8 cellular contexts compared by ENCODE assay signal in genomic region chr19:54190503-54190941, GRCh38. TPM values are rescaled to one million over a fixed set of nuclear protein-coding genes. Genes with fewer than 3 reads are reported as not detected.
DNase-seq lines count a peak whose midpoint lies in the region; ATAC-seq and TF ChIP-seq lines count a peak whose summit lies in the region.

No MANE protein-coding gene starts in this region.

- no peaks in the 10 kb centered on the region for H3K9me3 Mint-ChIP-seq in T-cell

- peak; percentile 39 for ATAC-seq in HG02884 (IDR thresholded peaks at IDR 0.05; ENCODE audit: unreplicated experiment)
- peak; percentile 64 to 67 (median 66) for ATAC-seq in T-cell (replicated peaks in 1 of 4)

- H3K27ac Mint-ChIP-seq in T-cell = peak overlapping the region; percentile 99 to 100

- intact Hi-C loops in adrenal gland (cut with DNase I) = no loop called here
- intact Hi-C loops in tibial artery (cut with DNase I; ENCODE audit: low total_unique reads) = no loop called here

- H3K36me3 ChIP-seq in adrenal gland (replicated peaks in 1 of 2) (peaks cover 0 to 29% of the 10 kb centered on the region in 2 donors), cardiac muscle cell (peaks cover 13% of the 10 kb centered on the region), parathyroid adenoma (ENCODE audit: control insufficient read depth, insufficient read depth, low read length) (no peaks in the 10 kb centered on the region), tibial artery (peaks cover 8 to 34% (median 11%) of the 10 kb centered on the region in 3 donors)

- POLR2A ChIA-PET in T-cell (lab: Charles Lee) = interaction anchor here in 1 of 2 donors (1.0 to 2.4 kb wide), 4 partner anchors 10 to 76 kb away, joined by 4 to 18 read pairs (median 6); partner anchors contain the start of genes CNOT3, RPS9 and TFPT

- H3K4me3 Mint-ChIP-seq in T-cell = peak overlapping the region; percentile 87 to 92 (median 92)

- 0 to 1% (median 1%) methylated on average over 21 to 51 of the region's 51 CpGs; no CpG with 5 or more reads in 1 of the 4 donors for WGBS in adrenal gland, 4 donors

- TF ChIP-seq CTCF in GM12875 (IDR thresholded peaks at IDR 0.05; ENCODE audit: borderline replicate concordance, insufficient read depth, low read depth, low read length) (no peak), adrenal gland (IDR thresholded peaks at IDR 0.05) (no peak), cardiac muscle cell (IDR thresholded peaks at IDR 0.05; ENCODE audit: low read depth, low read length) (no peak), parathyroid adenoma (IDR thresholded peaks at IDR 0.05) (no peak), tibial artery (IDR thresholded peaks at IDR 0.05) (no peak)

- DNase-seq in NCI-H146 (lab: John Stamatoyannopoulos, UW) = peak; percentile 100
- DNase-seq in T-cell = peak; percentile 99 to 100 (median 100)
- peak; percentile 99 to 100 (median 100) for DNase-seq in adrenal gland
- peak; percentile 100 for DNase-seq in cardiac muscle cell (ENCODE audit: low read depth in 1 of 2, low spot score in 1 of 2)
- DNase-seq in tibial artery = peak; percentile 99 to 100

- H3K4me1 Mint-ChIP-seq in T-cell = peaks cover 42 to 52% (median 43%) of the 10 kb centered on the region in 3 donors

- H3K4me3 ChIP-seq in GM12875 (ENCODE audit: low read depth, low read length) (peak overlapping the region; percentile 85), adrenal gland (peak overlapping the region in 3 of 4 donors; percentile 8 to 83 (median 51)), cardiac muscle cell (peak overlapping the region; percentile 62), parathyroid adenoma (ENCODE audit: low read depth, low read length) (peak overlapping the region; percentile 98), tibial artery (peak overlapping the region; percentile 71 to 82)

- peak overlapping the region; percentile 94 to 100 (median 99) for H3K27ac ChIP-seq in adrenal gland
- H3K27ac ChIP-seq in cardiac muscle cell = peak overlapping the region; percentile 98
- peak overlapping the region; percentile 100 for H3K27ac ChIP-seq in parathyroid adenoma
- peak overlapping the region; percentile 92 to 97 for H3K27ac ChIP-seq in tibial artery

- H3K9me3 ChIP-seq in adrenal gland (replicated peaks in 1 of 3) (no peaks in the 10 kb centered on the region), cardiac muscle cell (ENCODE audit: low read depth) (no peaks in the 10 kb centered on the region), parathyroid adenoma (ENCODE audit: control insufficient read depth, low read length) (no peaks in the 10 kb centered on the region), tibial artery (no peaks in the 10 kb centered on the region)

- peaks cover 2% of the 10 kb centered on the region for H3K79me2 ChIP-seq in parathyroid adenoma

- CTCF ChIA-PET in T-cell (lab: Charles Lee) = interaction anchor here in 1 of 2 donors (1.0 to 3.2 kb wide), 5 partner anchors 8 to 53 kb away, joined by 3 to 26 read pairs (median 5); partner anchors contain the start of genes CNOT3 and LENG1

- H3K27me3 ChIP-seq in adrenal gland (no peaks in the 10 kb centered on the region), cardiac muscle cell (no peaks in the 10 kb centered on the region), parathyroid adenoma (ENCODE audit: control insufficient read depth, insufficient read depth, low read length) (no peaks in the 10 kb centered on the region), tibial artery (no peaks in the 10 kb centered on the region)

- H3K4me1 ChIP-seq in adrenal gland (replicated peaks in 1 of 2) (peaks cover 32 to 34% of the 10 kb centered on the region in 2 donors), cardiac muscle cell (ENCODE audit: low read depth) (peaks cover 11% of the 10 kb centered on the region), parathyroid adenoma (peaks cover 18% of the 10 kb centered on the region), tibial artery (peaks cover 4 to 24% (median 19%) of the 10 kb centered on the region in 4 donors)

- H3K9ac ChIP-seq in parathyroid adenoma = peak overlapping the region; percentile 41

- H3K36me3 Mint-ChIP-seq in T-cell = peaks cover 11% of the 10 kb centered on the region

- H2AFZ ChIP-seq in parathyroid adenoma = peak overlapping the region; percentile 76

- H3K4me2 ChIP-seq in parathyroid adenoma (ENCODE audit: low read length) = peak overlapping the region; percentile 98

- no peaks in the 10 kb centered on the region for H3K27me3 Mint-ChIP-seq in T-cell

- TF ChIP-seq POLR2A in adrenal gland (IDR thresholded peaks at IDR 0.05) = no peak

RNA-seq across cellular contexts. Expression of gene TSEN34, which starts 0.6 kb away (rescaled TPM):
- 10 to 100 TPM in 4 of 5 donors, 1 to 10 TPM in 1; 9.5 to 28.5 (median 23.5) TPM for total RNA-seq in T-cell
- total RNA-seq in adrenal gland = 100 to 1,000 TPM in 5 of 8 donors, 10 to 100 TPM in 3; 66.4 to 201 (median 113) TPM
- polyA plus RNA-seq in adrenal gland = 10 to 100 TPM; 21.5 to 41.2 (median 26.1) TPM
- total RNA-seq in cardiac muscle cell = 113 and 130 TPM in 2 replicates
- 114 and 129 TPM in 2 replicates for polyA plus RNA-seq in cardiac muscle cell

RNA-seq across cellular contexts. Expression of gene MBOAT7, which starts 1.1 kb away (rescaled TPM):
- total RNA-seq in T-cell (10 to 100 TPM; 24.0 to 44.8 (median 38.9) TPM), adrenal gland (100 to 1,000 TPM; 285 to 670 (median 495) TPM), cardiac muscle cell (131 and 134 TPM in 2 replicates)
- polyA plus RNA-seq in adrenal gland (100 to 1,000 TPM; 130 to 190 (median 189) TPM), cardiac muscle cell (118 and 128 TPM in 2 replicates)

RNA-seq across cellular contexts. Expression of gene RPS9, which starts 10.1 kb away (rescaled TPM):
- total RNA-seq in T-cell (1,000 to 10,000 TPM; 1,706 to 1,922 (median 1,806) TPM), adrenal gland (1,000 to 10,000 TPM in 7 of 8 donors, 100 to 1,000 TPM in 1; 928 to 2,677 (median 1,834) TPM), cardiac muscle cell (1,874 and 2,216 TPM in 2 replicates)
- polyA plus RNA-seq in adrenal gland (1,000 to 10,000 TPM in 2 of 3 donors, 100 to 1,000 TPM in 1; 545 to 3,006 (median 1,900) TPM), cardiac muscle cell (433 and 451 TPM in 2 replicates)

RNA-seq across cellular contexts. Expression of gene TMC4, which starts 17.6 kb away (rescaled TPM):
- 1 to 10 TPM in 4 of 5 donors, under 1 TPM in 1; 0.78 to 2.6 (median 1.4) TPM for total RNA-seq in T-cell
- total RNA-seq in adrenal gland = 10 to 100 TPM in 1 of 8 donors, 1 to 10 TPM in 5, under 1 TPM in 2; 0.55 to 18.2 (median 1.3) TPM
- polyA plus RNA-seq in adrenal gland = 10 to 100 TPM in 1 of 3 donors, 1 to 10 TPM in 1, under 1 TPM in 1; 0.48 to 10.5 (median 1.5) TPM
- 0.74 and 1.2 TPM in 2 replicates for total RNA-seq in cardiac muscle cell
- polyA plus RNA-seq in cardiac muscle cell = 3.4 and 5.6 TPM in 2 replicates

RNA-seq across cellular contexts. Expression of gene LENG1, which starts 31.0 kb away (rescaled TPM):
- total RNA-seq in T-cell = 10 to 100 TPM in 4 of 5 donors, 1 to 10 TPM in 1; 8.4 to 21.5 (median 19.2) TPM
- 10 to 100 TPM in 2 of 8 donors, 1 to 10 TPM in 6; 5.0 to 21.7 (median 9.0) TPM for total RNA-seq in adrenal gland
- 10 to 100 TPM in 2 of 3 donors, 1 to 10 TPM in 1; 5.7 to 22.0 (median 14.8) TPM for polyA plus RNA-seq in adrenal gland
- total RNA-seq in cardiac muscle cell = 10.3 and 10.6 TPM in 2 replicates
- 10.1 and 10.8 TPM in 2 replicates for polyA plus RNA-seq in cardiac muscle cell

Comparison
In these comparisons a context has a peak if more than half of its experiments do, and no peak if none do; other contexts are left out.
1. Peak in every context shown above with its lines: DNase-seq, ATAC-seq, H3K4me3 ChIP-seq and H3K27ac ChIP-seq.